In the genomic region with DNA sequence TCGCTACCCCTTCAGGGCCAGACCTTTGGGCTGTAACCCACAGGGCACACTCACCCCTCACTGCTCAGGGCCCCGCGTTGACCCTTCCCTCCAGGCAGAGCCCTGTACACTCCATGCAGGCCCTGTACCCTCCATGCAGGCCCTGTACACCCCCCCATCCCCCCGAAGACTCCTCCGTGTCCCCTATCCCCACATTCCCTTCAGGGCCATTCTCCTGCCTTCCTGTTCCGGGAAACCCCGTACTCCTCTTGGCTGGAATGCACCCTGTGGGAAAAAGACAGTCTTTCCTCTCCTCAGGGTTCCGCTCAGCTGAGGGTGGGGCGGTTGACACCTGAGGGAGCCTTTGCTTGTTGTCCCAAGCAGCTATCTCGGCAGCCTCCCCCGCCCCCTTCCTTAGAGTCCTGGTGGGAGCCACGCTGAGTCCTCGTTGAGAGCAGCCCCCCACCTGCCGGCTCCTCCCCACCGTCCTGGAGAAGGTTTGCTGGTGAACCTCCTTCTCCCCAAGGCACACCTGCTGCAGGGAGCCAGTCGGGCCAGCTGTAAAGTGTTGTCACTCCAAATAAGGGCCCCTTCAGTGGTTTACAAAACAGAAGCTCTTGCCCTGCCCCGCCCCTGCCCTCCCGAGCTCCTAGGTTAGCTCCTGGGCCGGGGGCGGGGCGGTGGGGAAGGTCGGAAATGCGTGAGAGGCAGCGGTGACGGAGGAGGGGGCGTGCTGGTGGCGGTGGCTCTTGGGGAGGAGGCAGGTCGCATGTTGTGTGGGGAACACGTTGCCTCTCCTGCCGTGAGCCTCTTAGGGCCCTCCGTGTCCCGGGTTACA, we compare ENCODE assay signal across 8 cellular contexts. TPM values are rescaled to one million over a fixed set of nuclear protein-coding genes. Genes with fewer than 3 reads are reported as not detected.
A peak's percentile ranks its signal among the peaks of the same experiment; 100 is the strongest.
DNase-seq lines count a peak whose midpoint lies in the region; ATAC-seq, FAIRE-seq and TF ChIP-seq lines count a peak whose summit lies in the region.

No MANE protein-coding gene starts in this region.

- no peak overlapping the region for H3K23ac ChIP-seq in H1 (ENCODE audit: insufficient read length)

- H3K4me3 Mint-ChIP-seq in activated CD4-positive, alpha-beta memory T cell treated with anti-CD3 and anti-CD28 coated beads, Interleukin-2, amount 10 ng/mL, durations not matched to agents 7 days and 5 days = peak overlapping the region; percentile 21

- H3K79me2 ChIP-seq in H1 (ENCODE audit: control insufficient read depth in 1 of 2, insufficient read depth in 2 of 2, low read length in 2 of 2) (peaks cover 2 to 55% of the 10 kb centered on the region in 2 experiments; a peak in 3 of 4 replicates), osteoblast (ENCODE audit: insufficient read depth, low read length) (peaks cover 61% of the 10 kb centered on the region)

- H3K9me3 Mint-ChIP-seq in activated CD4-positive, alpha-beta memory T cell treated with anti-CD3 and anti-CD28 coated beads, Interleukin-2, amount 10 ng/mL, durations not matched to agents 7 days and 5 days = no peaks in the 10 kb centered on the region

- H2AFZ ChIP-seq in H1 (ENCODE audit: low read length) (no peak overlapping the region), osteoblast (ENCODE audit: low read length) (no peak overlapping the region)

- H3K27ac ChIP-seq in H1 (ENCODE audit: low read depth, low read length) (no peak overlapping the region), osteoblast (ENCODE audit: low read depth, low read length) (peak overlapping the region; percentile 73)

- H3K56ac ChIP-seq in H1 (replicated peaks; ENCODE audit: insufficient read length, low read depth, low read length) = no peak overlapping the region

- no peak overlapping the region for H4K91ac ChIP-seq in H1 (replicated peaks; ENCODE audit: insufficient read length, low read length)

- no peak overlapping the region for H2BK20ac ChIP-seq in H1 (ENCODE audit: low read length)

- peaks cover 13% of the 10 kb centered on the region; the same call in 1 of the 2 replicates for H3K23me2 ChIP-seq in H1 (ENCODE audit: low read depth, low read length)

- H3K79me1 ChIP-seq in H1 (ENCODE audit: low read depth, low read length) = peaks cover 5% of the 10 kb centered on the region

- peak overlapping the region; percentile 45; the same call in 1 of the 2 replicates for H4K8ac ChIP-seq in H1 (ENCODE audit: extremely low read depth, insufficient read depth, low read length)

- H3K27ac Mint-ChIP-seq in activated CD4-positive, alpha-beta memory T cell treated with anti-CD3 and anti-CD28 coated beads, Interleukin-2, amount 10 ng/mL, durations not matched to agents 7 days and 5 days = no peak overlapping the region

- H2BK120ac ChIP-seq in H1 (replicated peaks; ENCODE audit: low read depth, low read length) = no peak overlapping the region

- no peak for TF ChIP-seq RAD21 in H1 (IDR thresholded peaks at IDR 0.05 in 1 of 2, conservative IDR thresholded peaks at IDR 0.05 in 1 of 2; ENCODE audit: low read depth in 2 of 2, low read length in 2 of 2)

- H4K5ac ChIP-seq in H1 (ENCODE audit: insufficient read length, low read depth, low read length) = no peak overlapping the region

- TF ChIP-seq EP300 in H1 (IDR thresholded peaks at IDR 0.05; ENCODE audit: borderline replicate concordance in 1 of 2, low read depth in 2 of 2, low read length in 2 of 2) = no peak

- no peak for FAIRE-seq in H1 (lab: Jason Lieb, UNC)

- H3K4me2 ChIP-seq in H1 (ENCODE audit: insufficient read depth in 1 of 2, low read depth in 2 of 2, low read length in 2 of 2) (peak overlapping the region; percentile 64 to 96), osteoblast (ENCODE audit: insufficient read depth, low read length) (peak overlapping the region; percentile 95)

- H2BK15ac ChIP-seq in H1 (ENCODE audit: low read length) = no peak overlapping the region

- no peak overlapping the region for H3K14ac ChIP-seq in H1 (ENCODE audit: insufficient read length)

- H2BK12ac ChIP-seq in H1 (ENCODE audit: low read depth, low read length) = no peak overlapping the region

- no peaks in the 10 kb centered on the region for H3K36me3 ChIP-seq in H1 (ENCODE audit: control insufficient read depth in 2 of 4, insufficient read depth in 4 of 4, low read length in 3 of 4)
- H3K36me3 ChIP-seq in osteoblast (ENCODE audit: insufficient read depth, low read length) = no peaks in the 10 kb centered on the region

- H3K4me1 ChIP-seq in H1 (replicated peaks in 1 of 4; ENCODE audit: control insufficient read depth in 3 of 4, insufficient read depth in 4 of 4, low read length in 3 of 4) (peaks cover 3 to 18% (median 15%) of the 10 kb centered on the region in 4 experiments; a peak in 6 of 7 replicates), osteoblast (ENCODE audit: insufficient read depth, low read length) (peaks cover 36% of the 10 kb centered on the region)

- peak; percentile 76 for DNase-seq in HuH-7.5 (ENCODE audit: low spot score)
- DNase-seq in activated CD4-positive, alpha-beta memory T cell treated with anti-CD3 and anti-CD28 coated beads, Interleukin-2, amount 10 ng/mL, durations not matched to agents 7 days and 5 days = no peak
- peak; percentile 44 to 68 for DNase-seq in H1 (ENCODE audit: low read depth in 1 of 2, low spot score in 2 of 2)
- DNase-seq in osteoblast (ENCODE audit: insufficient read length, low spot score, missing footprints) = peak; percentile 91
- no peak for DNase-seq in hypothalamus (lab: John Stamatoyannopoulos, UW)
- DNase-seq in SHP77 (lab: John Stamatoyannopoulos, UW) = no peak

- H3K4me1 Mint-ChIP-seq in activated CD4-positive, alpha-beta memory T cell treated with anti-CD3 and anti-CD28 coated beads, Interleukin-2, amount 10 ng/mL, durations not matched to agents 7 days and 5 days = peaks cover 24% of the 10 kb centered on the region

- peak overlapping the region; percentile 28; the same call in 1 of the 2 replicates for H3K18ac ChIP-seq in H1 (ENCODE audit: extremely low read depth, low read length)

- H3K4me3 ChIP-seq in H1 (ENCODE audit: extremely low read depth in 1 of 4, insufficient read depth in 2 of 4, low read depth in 3 of 4, low read length in 4 of 4) (peak overlapping the region; percentile 74 to 82 (median 79); a peak in 7 of 8 replicates), osteoblast (ENCODE audit: insufficient read depth, low read length) (peak overlapping the region; percentile 94)

- no peak overlapping the region for H3K4ac ChIP-seq in H1 (replicated peaks; ENCODE audit: insufficient read length, low read depth, low read length)

- peaks cover 48% of the 10 kb centered on the region for H3K27me3 Mint-ChIP-seq in activated CD4-positive, alpha-beta memory T cell treated with anti-CD3 and anti-CD28 coated beads, Interleukin-2, amount 10 ng/mL, durations not matched to agents 7 days and 5 days

- no peak for TF ChIP-seq POLR2A in H1 (IDR thresholded peaks at IDR 0.05; ENCODE audit: control extremely low read depth in 1 of 2, low read depth in 2 of 2, low read length in 2 of 2)

- H3K27me3 ChIP-seq in H1 (replicated peaks in 1 of 4; ENCODE audit: control insufficient read depth in 3 of 4, extremely low read depth in 1 of 4, insufficient read depth in 3 of 4, low read length in 3 of 4) (no peaks in the 10 kb centered on the region), osteoblast (ENCODE audit: insufficient read depth, low read length) (no peaks in the 10 kb centered on the region)

- CTCF ChIA-PET in activated CD4-positive, alpha-beta memory T cell treated with anti-CD3 and anti-CD28 coated beads, Interleukin-2, amount 10 ng/mL, durations not matched to agents 7 days and 5 days (lab: Charles Lee) = interaction anchor here (2.2 kb wide), 1 partner anchor 8 kb away, joined by 10 read pairs; no protein-coding TSS in a partner anchor
- CTCF ChIA-PET in H1 (lab: Charles Lee; ENCODE audit: partially characterized antibody) = interaction anchor here (0.6 to 20.0 kb wide), 8 partner anchors 8 to 652 kb away, joined by 3 to 339 read pairs (median 4); no protein-coding TSS in a partner anchor

- H2AK5ac ChIP-seq in H1 (ENCODE audit: low read depth, low read length) = no peak overlapping the region

- TF ChIP-seq CTCF in H1 (IDR thresholded peaks at IDR 0.05; ENCODE audit: control extremely low read depth in 1 of 3, insufficient read depth in 1 of 3, low read depth in 1 of 3, low read length in 3 of 3) (no peak), osteoblast (IDR thresholded peaks at IDR 0.05; ENCODE audit: extremely low read depth, low read depth, low read length) (no peak)

- peak overlapping the region in 2 of 4 experiments; percentile 19 to 25; a peak in 3 of 7 replicates for H3K9ac ChIP-seq in H1 (replicated peaks in 1 of 4; ENCODE audit: extremely low read depth in 1 of 4, low read depth in 3 of 4, low read length in 3 of 4)

- no peaks in the 10 kb centered on the region for H3K36me3 Mint-ChIP-seq in activated CD4-positive, alpha-beta memory T cell treated with anti-CD3 and anti-CD28 coated beads, Interleukin-2, amount 10 ng/mL, durations not matched to agents 7 days and 5 days (ENCODE audit: low read depth)

- POLR2A ChIA-PET in activated CD4-positive, alpha-beta memory T cell treated with anti-CD3 and anti-CD28 coated beads, Interleukin-2, amount 10 ng/mL, durations not matched to agents 7 days and 5 days (lab: Charles Lee) = interaction anchor here (1.0 kb wide), 1 partner anchor 11 kb away, joined by 3 read pairs; no protein-coding TSS in a partner anchor
- POLR2A ChIA-PET in H1 (lab: Charles Lee; ENCODE audit: partially characterized antibody) = interaction anchor here (0.6 to 1.4 kb wide), 4 partner anchors 24 to 554 kb away, joined by 3 to 4 read pairs (median 4); no protein-coding TSS in a partner anchor

- H3K9me3 ChIP-seq in H1 (ENCODE audit: insufficient read depth in 2 of 2, low read depth in 1 of 2, low read length in 1 of 2) (no peaks in the 10 kb centered on the region), osteoblast (ENCODE audit: low read depth, low read length) (no peaks in the 10 kb centered on the region)

- 13% methylated on average over 20 of the region's 32 CpGs; no CpG with 5 or more reads in 1 of the 2 experiments for WGBS in H1 (ENCODE audit: extremely low coverage in 1 of 2, insufficient coverage in 1 of 2, insufficient read length in 1 of 2, insufficient replicate concordance in 2 of 2, low coverage in 1 of 2, low lambda C conversion rate in 2 of 2, missing lambda C conversion rate in 1 of 2), 2 experiments

- peaks cover 11 to 36% of the 10 kb centered on the region in 2 experiments for H4K20me1 ChIP-seq in H1 (replicated peaks in 1 of 2; ENCODE audit: control insufficient read depth in 1 of 2, insufficient read depth in 2 of 2, low read length in 2 of 2)
- H4K20me1 ChIP-seq in osteoblast (ENCODE audit: insufficient read depth, low read length) = peaks cover 51% of the 10 kb centered on the region

- H2BK5ac ChIP-seq in H1 (ENCODE audit: low read depth, low read length) = no peak overlapping the region; the same call in 1 of the 2 replicates

- ATAC-seq in HG03045 (IDR thresholded peaks at IDR 0.05; ENCODE audit: unreplicated experiment) (no peak), HG03097 (IDR thresholded peaks at IDR 0.05; ENCODE audit: low FRiP score, unreplicated experiment) (no peak)

RNA-seq across cellular contexts. Expression of a gene that starts 1.4 kb away (rescaled TPM):
- total RNA-seq in activated CD4-positive, alpha-beta memory T cell treated with anti-CD3 and anti-CD28 coated beads, Interleukin-2, amount 10 ng/mL, durations not matched to agents 7 days and 5 days = under 1 TPM; 0.63 to 0.78 TPM
- 19.9 and 21.1 TPM in 2 replicates for total RNA-seq in H1 (2021; fragmentation: NEBNext Ultra II Directional; extraction: Animal tissue kit (Norgen Biotek cat#: 25700))
- polyA plus RNA-seq in H1 (2011; rRNA removed) = 6.2 and 13.6 TPM in 2 replicates
- 10.8 TPM for polyA plus RNA-seq in H1 (2011; cell fraction: cytosol; rRNA removed)
- 19.0 TPM for polyA plus RNA-seq in H1 (2011; cell fraction: nucleus; rRNA removed)
- polyA plus RNA-seq in H1 (2012, experiment 1 of 2) = 13.5 to 20.6 TPM (median 17.0 TPM) in 4 replicates
- polyA plus RNA-seq in H1 (2012, experiment 2 of 2) = 13.5 TPM
- 18.3 TPM for polyA plus RNA-seq in H1 (2013, experiment 1 of 2)
- polyA plus RNA-seq in H1 (2013, experiment 2 of 2) = 17.5 TPM
- 4.9 and 7.8 TPM in 2 replicates for polyA minus RNA-seq in H1 (2011; rRNA and poly(A)+ RNA removed)
- 10.4 TPM for polyA minus RNA-seq in H1 (2011; cell fraction: cytosol; rRNA and poly(A)+ RNA removed)
- polyA minus RNA-seq in H1 (2011; cell fraction: nucleus; rRNA and poly(A)+ RNA removed) = 6.6 TPM
- total RNA-seq in osteoblast = 73.7 and 74.2 TPM in 2 replicates

RNA-seq across cellular contexts. Expression of a gene that starts 33.3 kb away (rescaled TPM):
- 100 to 1,000 TPM; 712 to 724 TPM for total RNA-seq in activated CD4-positive, alpha-beta memory T cell treated with anti-CD3 and anti-CD28 coated beads, Interleukin-2, amount 10 ng/mL, durations not matched to agents 7 days and 5 days
- 187 and 197 TPM in 2 replicates for total RNA-seq in H1 (2021; fragmentation: NEBNext Ultra II Directional; extraction: Animal tissue kit (Norgen Biotek cat#: 25700))
- polyA plus RNA-seq in H1 (2011; rRNA removed) = 285 and 392 TPM in 2 replicates
- polyA plus RNA-seq in H1 (2011; cell fraction: cytosol; rRNA removed) = 228 TPM
- 492 TPM for polyA plus RNA-seq in H1 (2011; cell fraction: nucleus; rRNA removed)
- 186 to 340 TPM (median 248 TPM) in 4 replicates for polyA plus RNA-seq in H1 (2012, experiment 1 of 2)
- 326 TPM for polyA plus RNA-seq in H1 (2012, experiment 2 of 2)
- polyA plus RNA-seq in H1 (2013, experiment 1 of 2) = 164 TPM
- 162 TPM for polyA plus RNA-seq in H1 (2013, experiment 2 of 2)
- 155 and 179 TPM in 2 replicates for polyA minus RNA-seq in H1 (2011; rRNA and poly(A)+ RNA removed)
- 203 TPM for polyA minus RNA-seq in H1 (2011; cell fraction: cytosol; rRNA and poly(A)+ RNA removed)
- polyA minus RNA-seq in H1 (2011; cell fraction: nucleus; rRNA and poly(A)+ RNA removed) = 91.6 TPM
- 209 and 211 TPM in 2 replicates for total RNA-seq in osteoblast

RNA-seq across cellular contexts. Expression of a gene that starts 40.2 kb away (rescaled TPM):
- total RNA-seq in activated CD4-positive, alpha-beta memory T cell treated with anti-CD3 and anti-CD28 coated beads, Interleukin-2, amount 10 ng/mL, durations not matched to agents 7 days and 5 days = 100 to 1,000 TPM; 140 TPM
- 0.25 and 0.26 TPM in 2 replicates for total RNA-seq in H1 (2021; fragmentation: NEBNext Ultra II Directional; extraction: Animal tissue kit (Norgen Biotek cat#: 25700))
- polyA plus RNA-seq in H1 (2011; rRNA removed) = 0.36 and 0.45 TPM in 2 replicates
- polyA plus RNA-seq in H1 (2011; cell fraction: cytosol; rRNA removed) = 0.61 TPM
- polyA plus RNA-seq in H1 (2011; cell fraction: nucleus; rRNA removed) = 0.16 TPM
- polyA plus RNA-seq in H1 (2012, experiment 1 of 2) = 0.13 to 0.46 TPM (median 0.29 TPM) in 3 of 4 replicates, not detected in the other
- 0.14 TPM for polyA plus RNA-seq in H1 (2012, experiment 2 of 2)
- polyA plus RNA-seq in H1 (2013, experiment 1 of 2) = 0.36 TPM
- 0.40 TPM for polyA plus RNA-seq in H1 (2013, experiment 2 of 2)
- polyA minus RNA-seq in H1 (2011; rRNA and poly(A)+ RNA removed) = 0.07 and 0.13 TPM in 2 replicates
- not detected for polyA minus RNA-seq in H1 (2011; cell fraction: cytosol; rRNA and poly(A)+ RNA removed)
- polyA minus RNA-seq in H1 (2011; cell fraction: nucleus; rRNA and poly(A)+ RNA removed) = not detected
- 0.36 TPM in 1 of 2 replicates, not detected in the other for total RNA-seq in osteoblast

Comparison
In these comparisons a context has a peak if more than half of its experiments do, and no peak if none do; other contexts are left out.
1. DNase-seq: peak in HuH-7.5 (single experiment), H1 (2 of 2) and osteoblast (single experiment); none in activated CD4-positive, alpha-beta memory T cell treated with anti-CD3 and anti-CD28 coated beads, Interleukin-2, amount 10 ng/mL, durations not matched to agents 7 days and 5 days (single experiment), hypothalamus (0 of 51) and SHP77 (0 of 2).
2. RNA of a gene that starts 1.4 kb away (total RNA-seq): 73.7 to 74.2 TPM in osteoblast and 19.9 to 21.1 TPM in H1; 0.63 to 0.78 TPM in activated CD4-positive, alpha-beta memory T cell treated with anti-CD3 and anti-CD28 coated beads, Interleukin-2, amount 10 ng/mL, durations not matched to agents 7 days and 5 days; every median in the first group is over 10 times any median in the second.
3. RNA of a gene that starts 40.2 kb away (total RNA-seq): 140 TPM in activated CD4-positive, alpha-beta memory T cell treated with anti-CD3 and anti-CD28 coated beads, Interleukin-2, amount 10 ng/mL, durations not matched to agents 7 days and 5 days; 0.36 TPM in osteoblast and 0.25 to 0.26 TPM in H1; every median in the first group is over 100 times any median in the second.